In the genomic region with DNA sequence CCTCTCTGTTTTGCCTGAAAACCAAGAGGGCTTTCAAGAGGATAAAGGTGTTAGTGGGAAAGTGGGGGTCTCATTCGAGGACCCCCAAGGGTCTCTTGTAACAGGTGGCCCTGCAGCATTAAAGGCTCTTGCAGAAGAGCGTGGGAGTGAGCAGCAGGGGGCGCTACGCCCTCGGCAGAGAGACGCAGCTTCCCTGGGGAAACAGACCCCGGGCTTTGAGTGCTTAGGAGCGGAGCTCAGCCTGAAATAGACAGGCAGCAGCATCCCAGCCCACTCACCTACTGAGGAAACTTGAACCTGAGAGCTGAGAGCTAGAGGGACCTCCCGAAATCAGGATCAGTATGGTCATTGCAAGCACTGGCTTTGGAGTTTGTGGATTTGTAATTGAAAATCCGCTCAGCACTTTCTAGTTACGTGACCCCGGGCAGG, we compare ENCODE assay signal across 9 cellular contexts. TPM values are rescaled to one million over a fixed set of nuclear protein-coding genes. Genes with fewer than 3 reads are reported as not detected.
DNase-seq lines count a peak whose midpoint lies in the region; ATAC-seq and TF ChIP-seq lines count a peak whose summit lies in the region.
"Had no signal": no experiment of that assay in that cellular context is flagged by ENCODE, and none has a peak within 500 bp of the region (broad histone marks: within the 10 kb centered on the region; RNA-seq: fewer than 3 reads in every experiment).

No MANE protein-coding gene starts in this region.

- no peaks in the 10 kb centered on the region for H4K20me1 ChIP-seq in osteoblast (ENCODE audit: insufficient read depth, low read length)

- TF ChIP-seq CTCF in AG09319 (IDR thresholded peaks at IDR 0.05; ENCODE audit: low read depth, low read length) (peak; percentile 91), foreskin fibroblast (IDR thresholded peaks at IDR 0.05; ENCODE audit: low read depth, low read length) (peak; percentile 84), osteoblast (IDR thresholded peaks at IDR 0.05; ENCODE audit: extremely low read depth, low read depth, low read length) (peak; percentile 92)

- H3K9me3 ChIP-seq in osteoblast (ENCODE audit: low read depth, low read length) = peaks cover 1% of the 10 kb centered on the region

- no peaks in the 10 kb centered on the region for H3K36me3 ChIP-seq in osteoblast (ENCODE audit: insufficient read depth, low read length)

- peaks cover 10% of the 10 kb centered on the region for H3K27me3 ChIP-seq in osteoblast (ENCODE audit: insufficient read depth, low read length)

- H3K4me1 ChIP-seq in osteoblast (ENCODE audit: insufficient read depth, low read length) = peaks cover 13% of the 10 kb centered on the region

- H3K4me2 ChIP-seq in osteoblast (ENCODE audit: insufficient read depth, low read length) = no peak overlapping the region

- ATAC-seq in GM19351 (IDR thresholded peaks at IDR 0.05; ENCODE audit: unreplicated experiment) = no peak
- no peak for ATAC-seq in HG02759 (IDR thresholded peaks at IDR 0.05; ENCODE audit: unreplicated experiment)

- H2AFZ ChIP-seq in osteoblast (ENCODE audit: low read length) = no peak overlapping the region

- no peak overlapping the region for H3K27ac ChIP-seq in osteoblast (ENCODE audit: low read depth, low read length)
- H3K27ac ChIP-seq: epithelial cell of prostate had no signal

- no peaks in the 10 kb centered on the region for H3K79me2 ChIP-seq in osteoblast (ENCODE audit: insufficient read depth, low read length)

- no peak overlapping the region for H3K4me3 ChIP-seq in foreskin fibroblast (ENCODE audit: low read depth in 1 of 2, low read length in 2 of 2)
- H3K4me3 ChIP-seq in osteoblast (ENCODE audit: insufficient read depth, low read length) = no peak overlapping the region

- DNase-seq in AG09319 (ENCODE audit: extremely low read depth, low read depth) = no peak
- peak; percentile 49 for DNase-seq in GM19238 (ENCODE audit: insufficient read length, low spot score)
- peak; percentile 28 for DNase-seq in NCI-H510A (lab: John Stamatoyannopoulos, UW)
- peak; percentile 82 for DNase-seq in activated CD8-positive, alpha-beta memory T cell treated with anti-CD3 and anti-CD28 coated beads, Interleukin-2, amount 50 U/mL, for 48 hours
- peak in 1 of 2 donors; percentile 59 for DNase-seq in foreskin fibroblast
- peak; percentile 86 for DNase-seq in osteoblast (ENCODE audit: insufficient read length, low spot score, missing footprints)

RNA-seq across cellular contexts. Expression of a gene that starts 25.7 kb away (rescaled TPM):
- total RNA-seq in osteoblast = 71.7 and 94.6 TPM in 2 replicates
